ENCODE assay signal across 17 cellular contexts in genomic region chr17:75318211-75318610, GRCh38. TPM values are rescaled to one million over a fixed set of nuclear protein-coding genes. Genes with fewer than 3 reads are reported as not detected.
A peak's percentile ranks its signal among the peaks of the same experiment; 100 is the strongest.
DNase-seq lines count a peak whose midpoint lies in the region; ATAC-seq and TF ChIP-seq lines count a peak whose summit lies in the region.
"Had no signal": no experiment of that assay in that cellular context is flagged by ENCODE, and none has a peak within 500 bp of the region (broad histone marks: within the 10 kb centered on the region; RNA-seq: fewer than 3 reads in every experiment).

No MANE protein-coding gene starts in this region.

- H3K4me2 ChIP-seq in OCI-LY3 (ENCODE audit: low read length): no peak overlapping the region

- H3K27me3 ChIP-seq in OCI-LY3 (ENCODE audit: low read depth, low read length): no peaks in the 10 kb centered on the region
- H3K27me3 ChIP-seq: uterus had no signal

- H3K4me1 Mint-ChIP-seq in activated naive CD8-positive, alpha-beta T cell treated with anti-CD3 and anti-CD28 coated beads for 36 hours: peaks cover 23% of the 10 kb centered on the region
- peaks cover 37% of the 10 kb centered on the region for H3K4me1 Mint-ChIP-seq in activated naive CD8-positive, alpha-beta T cell treated with anti-CD3 and anti-CD28 coated beads, Interleukin-2, amount 50 U/mL, for 24 hours
- H3K4me1 Mint-ChIP-seq in effector memory CD8-positive, alpha-beta T cell (ENCODE audit: low read depth in 2 of 2): peaks cover 2 to 6% of the 10 kb centered on the region in 2 donors
- H3K4me1 Mint-ChIP-seq in stimulated activated memory B cell treated with anti-CD40 and anti-IgM and Interleukin-4, amounts not matched to agents 10 μg/mL and 1 μg/mL and 100 μg/mL, for 72 hours: peaks cover 77% of the 10 kb centered on the region

- H4K20me1 ChIP-seq in OCI-LY3 (ENCODE audit: insufficient read depth, low read length): 0 out of 2 replicates have a peak, but pooled peaks cover under 1% of the 10 kb centered on the region

- no peaks in the 10 kb centered on the region for H3K9me3 Mint-ChIP-seq in activated naive CD8-positive, alpha-beta T cell treated with anti-CD3 and anti-CD28 coated beads for 36 hours
- H3K9me3 Mint-ChIP-seq in activated naive CD8-positive, alpha-beta T cell treated with anti-CD3 and anti-CD28 coated beads, Interleukin-2, amount 50 U/mL, for 24 hours: no peaks in the 10 kb centered on the region
- no peaks in the 10 kb centered on the region for H3K9me3 Mint-ChIP-seq in effector memory CD8-positive, alpha-beta T cell
- H3K9me3 Mint-ChIP-seq in stimulated activated memory B cell treated with anti-CD40 and anti-IgM and Interleukin-4, amounts not matched to agents 10 μg/mL and 1 μg/mL and 100 μg/mL, for 72 hours: no peaks in the 10 kb centered on the region
- H3K9me3 Mint-ChIP-seq: brain; CD8-positive, alpha-beta memory T cell had no signal

- no peak for ATAC-seq in activated naive CD8-positive, alpha-beta T cell treated with anti-CD3 and anti-CD28 coated beads, Interleukin-2, amount 50 U/mL, for 24 hours
- ATAC-seq in effector memory CD8-positive, alpha-beta T cell (replicated peaks): no peak
- ATAC-seq in stimulated activated memory B cell treated with anti-CD40 and anti-IgM and Interleukin-4, amounts not matched to agents 10 μg/mL and 1 μg/mL and 100 μg/mL, for 72 hours: no peak
- ATAC-seq in HG02884 (IDR thresholded peaks at IDR 0.05; ENCODE audit: unreplicated experiment): no peak

- no peak overlapping the region for H2AFZ ChIP-seq in OCI-LY3 (ENCODE audit: low read depth, low read length)

- peak overlapping the region; percentile 38 for H3K27ac Mint-ChIP-seq in activated naive CD8-positive, alpha-beta T cell treated with anti-CD3 and anti-CD28 coated beads for 36 hours
- no peak overlapping the region for H3K27ac Mint-ChIP-seq in activated naive CD8-positive, alpha-beta T cell treated with anti-CD3 and anti-CD28 coated beads, Interleukin-2, amount 50 U/mL, for 24 hours
- peak overlapping the region; percentile 73 for H3K27ac Mint-ChIP-seq in effector memory CD8-positive, alpha-beta T cell
- peak overlapping the region; percentile 86 for H3K27ac Mint-ChIP-seq in stimulated activated memory B cell treated with anti-CD40 and anti-IgM and Interleukin-4, amounts not matched to agents 10 μg/mL and 1 μg/mL and 100 μg/mL, for 72 hours
- H3K27ac Mint-ChIP-seq: progenitor cell of endocrine pancreas had no signal

- no peak overlapping the region for H3K4me3 ChIP-seq in OCI-LY3 (ENCODE audit: low read length)
- H3K4me3 ChIP-seq: uterus had no signal

- no peak overlapping the region for H3K4me3 Mint-ChIP-seq in activated naive CD8-positive, alpha-beta T cell treated with anti-CD3 and anti-CD28 coated beads for 36 hours
- H3K4me3 Mint-ChIP-seq in activated naive CD8-positive, alpha-beta T cell treated with anti-CD3 and anti-CD28 coated beads, Interleukin-2, amount 50 U/mL, for 24 hours: no peak overlapping the region
- no peak overlapping the region for H3K4me3 Mint-ChIP-seq in effector memory CD8-positive, alpha-beta T cell
- H3K4me3 Mint-ChIP-seq in stimulated activated memory B cell treated with anti-CD40 and anti-IgM and Interleukin-4, amounts not matched to agents 10 μg/mL and 1 μg/mL and 100 μg/mL, for 72 hours: no peak overlapping the region
- H3K4me3 Mint-ChIP-seq: brain; CD8-positive, alpha-beta memory T cell had no signal

- peaks cover 22% of the 10 kb centered on the region for H3K36me3 Mint-ChIP-seq in activated naive CD8-positive, alpha-beta T cell treated with anti-CD3 and anti-CD28 coated beads for 36 hours
- H3K36me3 Mint-ChIP-seq in activated naive CD8-positive, alpha-beta T cell treated with anti-CD3 and anti-CD28 coated beads, Interleukin-2, amount 50 U/mL, for 24 hours (ENCODE audit: low read depth): peaks cover 28% of the 10 kb centered on the region
- H3K36me3 Mint-ChIP-seq in effector memory CD8-positive, alpha-beta T cell (ENCODE audit: insufficient read depth): peaks cover 60% of the 10 kb centered on the region
- peaks cover 60% of the 10 kb centered on the region for H3K36me3 Mint-ChIP-seq in stimulated activated memory B cell treated with anti-CD40 and anti-IgM and Interleukin-4, amounts not matched to agents 10 μg/mL and 1 μg/mL and 100 μg/mL, for 72 hours

- H3K4me1 ChIP-seq in OCI-LY3 (ENCODE audit: low read length): peaks cover 61% of the 10 kb centered on the region
- H3K4me1 ChIP-seq: uterus had no signal

- H3K27me3 Mint-ChIP-seq in activated naive CD8-positive, alpha-beta T cell treated with anti-CD3 and anti-CD28 coated beads for 36 hours: no peaks in the 10 kb centered on the region
- H3K27me3 Mint-ChIP-seq in activated naive CD8-positive, alpha-beta T cell treated with anti-CD3 and anti-CD28 coated beads, Interleukin-2, amount 50 U/mL, for 24 hours: no peaks in the 10 kb centered on the region
- no peaks in the 10 kb centered on the region for H3K27me3 Mint-ChIP-seq in effector memory CD8-positive, alpha-beta T cell
- H3K27me3 Mint-ChIP-seq in stimulated activated memory B cell treated with anti-CD40 and anti-IgM and Interleukin-4, amounts not matched to agents 10 μg/mL and 1 μg/mL and 100 μg/mL, for 72 hours: no peaks in the 10 kb centered on the region
- H3K27me3 Mint-ChIP-seq: brain; CD8-positive, alpha-beta memory T cell; progenitor cell of endocrine pancreas had no signal

- H3K27ac ChIP-seq in OCI-LY3 (ENCODE audit: low read length): 0 out of 2 replicates have a peak overlapping the region, but pooled peaks have one; percentile 20
- H3K27ac ChIP-seq: uterus, VCaP had no signal

- DNase-seq in activated naive CD8-positive, alpha-beta T cell treated with anti-CD3 and anti-CD28 coated beads for 36 hours: no peak
- DNase-seq in activated naive CD8-positive, alpha-beta T cell treated with anti-CD3 and anti-CD28 coated beads, Interleukin-2, amount 50 U/mL, for 24 hours: no peak
- no peak for DNase-seq in effector memory CD8-positive, alpha-beta T cell
- no peak for DNase-seq in NCI-H1694 treated with DMSO at 0.1 percent for 48 hours (lab: John Stamatoyannopoulos, UW)
- DNase-seq in DMS53 (lab: John Stamatoyannopoulos, UW): no peak
- DNase-seq: ACHN; activated effector memory CD4-positive, alpha-beta T cell treated with anti-CD3 and anti-CD28 coated beads, Interleukin-2, amount 50 U/mL, for 16 hours; CD8-positive, alpha-beta memory T cell; NCI-H1436; stimulated activated naive CD4-positive, alpha-beta T cell treated with Interleukin-2 at 50 U/mL for 16 hours; uterus had no signal

- H3K79me2 ChIP-seq in OCI-LY3 (ENCODE audit: low read length): peaks cover 34% of the 10 kb centered on the region

- H3K9me3 ChIP-seq in OCI-LY3 (ENCODE audit: insufficient read depth, low read length): no peaks in the 10 kb centered on the region
- H3K9me3 ChIP-seq: uterus had no signal

- no peak for TF ChIP-seq CTCF in OCI-LY3 (IDR thresholded peaks at IDR 0.05; ENCODE audit: low read depth, low read length)

- no peak overlapping the region for H3K9ac ChIP-seq in OCI-LY3 (ENCODE audit: low read length)

- H3K36me3 ChIP-seq in OCI-LY3 (replicated peaks; ENCODE audit: low read depth, low read length): peaks cover 51% of the 10 kb centered on the region
- H3K36me3 ChIP-seq: uterus had no signal

RNA-seq across cellular contexts. Expression of gene SLC25A19, which starts 29.0 kb away (rescaled TPM):
- 100 to 1,000 TPM; 103 to 107 TPM for total RNA-seq in activated naive CD8-positive, alpha-beta T cell treated with anti-CD3 and anti-CD28 coated beads for 36 hours

RNA-seq across cellular contexts. Expression of gene MIF4GD, which starts 47.2 kb away (rescaled TPM):
- 10 to 100 TPM; 35.3 to 38.1 TPM for total RNA-seq in activated naive CD8-positive, alpha-beta T cell treated with anti-CD3 and anti-CD28 coated beads for 36 hours

RNA-seq across cellular contexts. Expression of gene MRPS7, which starts 56.5 kb away (rescaled TPM):
- 10 to 100 TPM; 93.5 to 96.9 TPM for total RNA-seq in activated naive CD8-positive, alpha-beta T cell treated with anti-CD3 and anti-CD28 coated beads for 36 hours

RNA-seq across cellular contexts. Expression of gene GGA3, which starts 56.8 kb away (rescaled TPM):
- total RNA-seq in activated naive CD8-positive, alpha-beta T cell treated with anti-CD3 and anti-CD28 coated beads for 36 hours: 10 to 100 TPM; 63.7 to 72.0 TPM
